Comparison of ENCODE assay signal across 18 cellular contexts in the genomic region with DNA sequence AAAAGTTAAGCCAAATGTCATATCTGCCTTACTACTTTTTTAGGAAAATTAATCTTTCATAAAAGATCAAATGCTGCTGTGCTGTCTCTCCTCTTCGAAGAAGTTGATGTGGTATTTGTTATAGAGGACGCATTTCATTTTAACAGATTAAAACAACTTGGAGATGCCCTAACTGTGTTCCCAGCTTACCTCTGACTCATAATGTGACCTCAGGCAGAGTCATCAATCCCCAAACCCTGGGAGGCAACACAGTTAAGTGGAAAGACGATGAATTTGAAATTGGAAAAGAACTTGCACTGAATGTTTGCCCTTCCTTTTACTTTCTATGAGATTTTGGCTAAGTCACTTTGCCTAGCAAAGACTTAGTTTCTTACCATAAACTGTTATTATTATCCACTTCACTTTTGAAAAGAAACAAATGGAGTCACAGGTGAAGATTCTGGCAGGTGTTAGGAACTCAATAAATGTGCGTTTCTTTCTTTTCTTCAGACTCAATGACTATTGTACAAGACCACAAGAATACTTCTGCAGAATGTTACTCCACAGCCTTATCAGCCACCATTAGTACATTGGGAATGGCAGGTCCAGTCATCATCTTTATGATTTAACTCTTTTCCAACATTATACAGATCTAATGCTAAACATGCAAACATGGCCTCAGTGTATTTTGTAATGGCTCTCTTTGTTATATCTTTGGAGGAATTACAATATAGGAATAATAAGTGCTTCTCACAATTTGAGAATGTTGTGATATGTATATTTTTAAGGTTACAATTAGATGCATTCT.
DNase-seq lines count a peak whose midpoint lies in the region; ATAC-seq, FAIRE-seq and TF ChIP-seq lines count a peak whose summit lies in the region.
"Had no signal": no experiment of that assay in that cellular context is flagged by ENCODE, and none has a peak within 500 bp of the region (broad histone marks: within the 10 kb centered on the region; RNA-seq: fewer than 3 reads in every experiment).

No MANE protein-coding gene starts in this region.

- H3K36me3 ChIP-seq in MG63 (no peaks in the 10 kb centered on the region), kidney (ENCODE audit: control insufficient read depth in 1 of 2, insufficient read depth in 2 of 2, low read length in 2 of 2) (no peaks in the 10 kb centered on the region)

- H3K27ac ChIP-seq in kidney (ENCODE audit: low read depth in 2 of 2, low read length in 2 of 2): no peak overlapping the region
- H3K27ac ChIP-seq: C4-2B, KMS-11, tibial artery had no signal

- no peak for FAIRE-seq in kidney (lab: Jason Lieb, UNC)

- no peak overlapping the region for H3K9ac ChIP-seq in kidney (ENCODE audit: low read length in 2 of 2)
- H3K9ac ChIP-seq: KMS-11 had no signal

- intact Hi-C loops in kidney (cut with DNase I): no loop called here

- no peaks in the 10 kb centered on the region for H3K4me1 ChIP-seq in kidney (ENCODE audit: control insufficient read depth in 1 of 2, insufficient read depth in 1 of 2, low read depth in 1 of 2, low read length in 2 of 2)

- H3K27me3 ChIP-seq in MG63: no peaks in the 10 kb centered on the region
- H3K27me3 ChIP-seq: tibial artery had no signal

- DNase-seq in AG20443 (ENCODE audit: low spot score): peak; percentile 70
- DNase-seq in MG63: peak; percentile 63
- DNase-seq in cardiac fibroblast (ENCODE audit: low read depth in 2 of 2): peak; percentile 42 to 85
- no peak for DNase-seq in omental fat pad (ENCODE audit: low spot score)
- DNase-seq in NCI-H2227 (lab: John Stamatoyannopoulos, UW; ENCODE audit: unreplicated experiment): no peak
- no peak for DNase-seq in kidney
- DNase-seq in stimulated activated CD4-positive, alpha-beta T cell treated with anti-CD3 and anti-CD28 coated beads, Interleukin-2, amount 100 ng/mL, for 24 hours: no peak
- DNase-seq in stimulated activated CD4-positive, alpha-beta T cell treated with anti-CD3 and anti-CD28 coated beads, Interleukin-2, amount 100 ng/mL, for 48 hours: no peak
- DNase-seq: activated CD4-positive, alpha-beta T cell treated with anti-CD3 and anti-CD28 coated beads, Interleukin-2, amount 50 U/mL, for 4 hours; anterior cingulate cortex; GDM1; head of caudate nucleus; left cardiac atrium; NCI-H1694 treated with DMSO at 0.1 percent for 48 hours; stimulated activated CD4-positive, alpha-beta T cell treated with anti-CD3 and anti-CD28 coated beads, Interleukin-1b, Interleukin-23, amount 100 ng/mL, for 48 hours; tibial artery had no signal

- H3K4me3 ChIP-seq in MG63 (no peak overlapping the region), cardiac fibroblast (replicated peaks in 1 of 2; ENCODE audit: low read depth in 2 of 2, low read length in 2 of 2) (no peak overlapping the region), kidney (ENCODE audit: low read length in 2 of 2) (no peak overlapping the region)
- H3K4me3 ChIP-seq: tibial artery had no signal

- no peak for TF ChIP-seq CTCF in cardiac fibroblast (IDR thresholded peaks at IDR 0.05; ENCODE audit: low read depth, low read length)
- TF ChIP-seq CTCF in omental fat pad (IDR thresholded peaks at IDR 0.05): no peak
- TF ChIP-seq CTCF in kidney (IDR thresholded peaks at IDR 0.05; ENCODE audit: borderline replicate concordance, extremely low read depth, insufficient read depth): no peak

- H3K9me3 ChIP-seq in MG63 (no peaks in the 10 kb centered on the region), kidney (ENCODE audit: control insufficient read depth in 1 of 2, low read length in 2 of 2) (no peaks in the 10 kb centered on the region)
- H3K9me3 ChIP-seq: tibial artery had no signal

- peak; percentile 57 for ATAC-seq in omental fat pad (ENCODE audit: low FRiP score)

Comparison
In these comparisons a context has a peak if more than half of its experiments do, and no peak if none do; other contexts are left out.
1. DNase-seq: peak in AG20443 (single experiment), MG63 (single experiment) and cardiac fibroblast (2 of 2); none in omental fat pad (single experiment), NCI-H2227 (single experiment), kidney (single experiment), stimulated activated CD4-positive, alpha-beta T cell treated with anti-CD3 and anti-CD28 coated beads, Interleukin-2, amount 100 ng/mL, for 24 hours (0 of 2) and stimulated activated CD4-positive, alpha-beta T cell treated with anti-CD3 and anti-CD28 coated beads, Interleukin-2, amount 100 ng/mL, for 48 hours (0 of 2).